In genomic region chr1:207027221-207027777, GRCh38 we compare ENCODE assay signal across 15 cellular contexts. TPM values are rescaled to one million over a fixed set of nuclear protein-coding genes. Genes with fewer than 3 reads are reported as not detected.
DNase-seq lines count a peak whose midpoint lies in the region; ATAC-seq and TF ChIP-seq lines count a peak whose summit lies in the region.
"Had no signal": no experiment of that assay in that cellular context is flagged by ENCODE, and none has a peak within 500 bp of the region (broad histone marks: within the 10 kb centered on the region; RNA-seq: fewer than 3 reads in every experiment).

No MANE protein-coding gene starts in this region.

- H3K4me1 ChIP-seq in colonic mucosa (peaks cover 9% of the 10 kb centered on the region), mucosa of rectum (ENCODE audit: control insufficient read depth in 2 of 2, insufficient read depth in 2 of 2, low read length in 2 of 2) (peaks cover 28 to 66% of the 10 kb centered on the region in 2 donors)

- peak; percentile 30 for DNase-seq in AG08395 (ENCODE audit: low spot score)
- peak; percentile 92 for DNase-seq in M059J (ENCODE audit: low read depth)
- DNase-seq in colonic mucosa = peak; percentile 81
- DNase-seq in retina = no peak
- DNase-seq: activated CD8-positive, alpha-beta T cell treated with anti-CD3 and anti-CD28 coated beads, Interleukin-2, amount 10 ng/mL, durations not matched to agents 7 days and 5 days; dermis blood vessel endothelial cell; H7; naive thymus-derived CD4-positive, alpha-beta T cell; NCI-H1092; NCI-H69 had no signal

- H3K27me3 ChIP-seq in colonic mucosa = no peaks in the 10 kb centered on the region
- peaks cover 0 to 3% of the 10 kb centered on the region in 2 donors for H3K27me3 ChIP-seq in mucosa of rectum (ENCODE audit: control insufficient read depth in 2 of 2, insufficient read depth in 2 of 2, low read length in 2 of 2)

- intact Hi-C loops in colonic mucosa (cut with DNase I) = no loop called here

- H3K27ac ChIP-seq in colonic mucosa (peak overlapping the region; percentile 34), mucosa of rectum (ENCODE audit: low read depth in 2 of 2, low read length in 2 of 2) (peak overlapping the region; percentile 53 to 75)

- H3K36me3 ChIP-seq in colonic mucosa = no peaks in the 10 kb centered on the region
- H3K36me3 ChIP-seq in mucosa of rectum (ENCODE audit: control insufficient read depth in 2 of 2, insufficient read depth in 2 of 2, low read length in 2 of 2) = peaks cover 5 to 8% of the 10 kb centered on the region in 2 donors

- no peaks in the 10 kb centered on the region for H3K9me3 ChIP-seq in colonic mucosa
- no peaks in the 10 kb centered on the region for H3K9me3 ChIP-seq in mucosa of rectum (ENCODE audit: control insufficient read depth in 2 of 2, low read length in 2 of 2)

- H3K4me3 ChIP-seq in colonic mucosa = no peak overlapping the region
- H3K4me3 ChIP-seq in mucosa of rectum (ENCODE audit: low read length in 2 of 2) = peak overlapping the region; percentile 17 to 29

- TF ChIP-seq CTCF in colonic mucosa (IDR thresholded peaks at IDR 0.05) = no peak

- H3K9ac ChIP-seq in colonic mucosa (ENCODE audit: low read depth in 2 of 2, low read length in 2 of 2) (peak overlapping the region in 1 of 2 donors; percentile 49), mucosa of rectum (ENCODE audit: low read depth in 1 of 2, low read length in 2 of 2) (peak overlapping the region; percentile 14 to 61)

- no peak for ATAC-seq in GM19452 (IDR thresholded peaks at IDR 0.05; ENCODE audit: unreplicated experiment)
- ATAC-seq in HG03354 (IDR thresholded peaks at IDR 0.05; ENCODE audit: poor library complexity, severe bottlenecking, unreplicated experiment) = no peak
- no peak for ATAC-seq in HG03039 (IDR thresholded peaks at IDR 0.05; ENCODE audit: unreplicated experiment)
- ATAC-seq: activated CD8-positive, alpha-beta T cell treated with anti-CD3 and anti-CD28 coated beads, Interleukin-2, amount 10 ng/mL, durations not matched to agents 7 days and 5 days; naive thymus-derived CD4-positive, alpha-beta T cell had no signal

RNA-seq across cellular contexts. Expression of gene C1orf116, which starts 5.3 kb away (rescaled TPM):
- total RNA-seq in M059J (2014; rRNA removed; shearing (Covaris generic)) = not detected in 2 replicates
- total RNA-seq in colonic mucosa = 10 to 100 TPM; 12.0 to 25.5 TPM
- total RNA-seq: activated CD8-positive, alpha-beta T cell treated with anti-CD3 and anti-CD28 coated beads, Interleukin-2, amount 10 ng/mL, durations not matched to agents 7 days and 5 days; B cell had no signal

RNA-seq across cellular contexts. Expression of gene YOD1, which starts 23.7 kb away (rescaled TPM):
- total RNA-seq in M059J (2014; rRNA removed; shearing (Covaris generic)) = 5.1 and 6.0 TPM in 2 replicates
- 1 to 10 TPM; 5.7 to 8.0 TPM for total RNA-seq in colonic mucosa

RNA-seq across cellular contexts. Expression of gene PFKFB2, which starts 25.8 kb away (rescaled TPM):
- 6.4 and 6.5 TPM in 2 replicates for total RNA-seq in M059J (2014; rRNA removed; shearing (Covaris generic))
- total RNA-seq in colonic mucosa = 10 to 100 TPM; 52.1 to 88.5 TPM

RNA-seq across cellular contexts. Expression of gene FCAMR, which starts 57.0 kb away (rescaled TPM):
- total RNA-seq in M059J (2014; rRNA removed; shearing (Covaris generic)) = not detected in 2 replicates
- total RNA-seq in colonic mucosa = 1 to 10 TPM in 1 of 2 donors, under 1 TPM in 1; 0.56 to 4.5 TPM
- total RNA-seq: activated CD8-positive, alpha-beta T cell treated with anti-CD3 and anti-CD28 coated beads, Interleukin-2, amount 10 ng/mL, durations not matched to agents 7 days and 5 days; B cell; dermis blood vessel endothelial cell; H7; naive thymus-derived CD4-positive, alpha-beta T cell had no signal

Comparison
In these comparisons a context has a peak if more than half of its experiments do, and no peak if none do; other contexts are left out.
1. RNA of gene C1orf116, which starts 5.3 kb away (total RNA-seq): 12.0 to 25.5 TPM in colonic mucosa; not detected in M059J; every median in the first group is over 10 times any median in the second.